ENCODE assay signal across 13 cellular contexts in the genomic region with DNA sequence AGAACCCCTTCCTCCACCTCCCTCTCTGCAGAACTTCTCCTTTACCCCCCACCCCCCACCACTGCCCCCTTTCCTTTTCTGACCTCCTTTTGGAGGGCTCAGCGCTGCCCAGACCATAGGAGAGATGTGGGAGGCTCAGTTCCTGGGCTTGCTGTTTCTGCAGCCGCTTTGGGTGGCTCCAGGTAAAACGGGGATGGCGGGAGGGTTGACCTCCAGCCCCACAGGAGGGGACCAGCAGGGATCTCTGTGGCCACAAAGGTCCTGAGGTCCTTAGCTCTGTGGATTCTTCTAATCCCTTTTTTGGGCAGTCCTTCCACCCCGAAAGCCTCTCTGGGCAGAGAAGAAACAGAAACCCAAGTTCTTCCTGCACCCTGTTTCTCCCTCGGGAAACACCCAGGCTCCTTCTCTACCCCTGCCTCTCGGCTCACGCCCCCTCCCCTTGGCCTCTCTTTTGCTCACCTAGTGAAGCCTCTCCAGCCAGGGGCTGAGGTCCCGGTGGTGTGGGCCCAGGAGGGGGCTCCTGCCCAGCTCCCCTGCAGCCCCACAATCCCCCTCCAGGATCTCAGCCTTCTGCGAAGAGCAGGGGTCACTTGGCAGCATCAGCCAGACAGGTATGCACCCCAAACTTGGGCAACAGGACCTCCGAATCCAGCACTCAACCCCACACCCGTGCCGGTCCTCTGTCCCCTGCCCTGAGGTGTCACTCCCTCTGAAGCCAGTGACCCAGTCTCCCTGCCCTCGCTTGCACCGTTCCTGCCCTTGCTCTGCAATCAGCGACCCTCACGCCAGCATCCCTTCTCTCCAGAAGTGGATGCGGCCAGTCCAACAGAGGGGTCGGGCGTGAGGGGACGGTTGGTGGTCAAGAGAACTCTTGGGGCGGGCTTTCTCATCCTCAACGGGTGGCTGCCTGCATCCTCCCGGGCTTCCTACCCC. TPM values are rescaled to one million over a fixed set of nuclear protein-coding genes. Genes with fewer than 3 reads are reported as not detected.
DNase-seq lines count a peak whose midpoint lies in the region; ATAC-seq, FAIRE-seq and TF ChIP-seq lines count a peak whose summit lies in the region.
"Had no signal": no experiment of that assay in that cellular context is flagged by ENCODE, and none has a peak within 500 bp of the region (broad histone marks: within the 10 kb centered on the region; RNA-seq: fewer than 3 reads in every experiment).

No MANE protein-coding gene starts in this region.

- H2AFZ ChIP-seq in MM.1S (ENCODE audit: low read length): no peak overlapping the region

- no peak for TF ChIP-seq CTCF in 22Rv1 (IDR thresholded peaks at IDR 0.05)
- no peak for TF ChIP-seq CTCF in MM.1S (IDR thresholded peaks at IDR 0.05; ENCODE audit: low read length)

- no peaks in the 10 kb centered on the region for H4K20me1 ChIP-seq in MM.1S (ENCODE audit: insufficient read depth, low read length)

- H3K27me3 Mint-ChIP-seq in activated naive CD8-positive, alpha-beta T cell treated with anti-CD3 and anti-CD28 coated beads for 36 hours: peaks cover 65% of the 10 kb centered on the region

- DNase-seq in GM12891 (ENCODE audit: insufficient read length, low spot score): no peak
- DNase-seq in activated naive CD8-positive, alpha-beta T cell treated with anti-CD3 and anti-CD28 coated beads for 36 hours: no peak
- DNase-seq in EL: no peak
- no peak for DNase-seq in MM.1S
- DNase-seq: midbrain, NCI-H1694, thyroid gland had no signal

- H3K27me3 ChIP-seq in mucosa of stomach (ENCODE audit: control insufficient read depth, insufficient read depth, low read length): peaks cover 7% of the 10 kb centered on the region
- peaks cover 10% of the 10 kb centered on the region; the same call in 1 of the 2 replicates for H3K27me3 ChIP-seq in MM.1S (replicated peaks; ENCODE audit: insufficient read depth, low read length)
- H3K27me3 ChIP-seq: thyroid gland had no signal

- peaks cover 67% of the 10 kb centered on the region for H3K4me1 Mint-ChIP-seq in activated naive CD8-positive, alpha-beta T cell treated with anti-CD3 and anti-CD28 coated beads for 36 hours

- peak; percentile 5 for FAIRE-seq in GM12891 (lab: Jason Lieb, UNC)
- FAIRE-seq: bronchial epithelial cell had no signal

- no peak for TF ChIP-seq POLR2A in GM12891 (IDR thresholded peaks at IDR 0.05; ENCODE audit: low read depth, low read length)

- H3K9ac ChIP-seq in mucosa of stomach (ENCODE audit: low read length) (peak overlapping the region; percentile 38), MM.1S (ENCODE audit: low read length) (no peak overlapping the region)

- H3K4me1 ChIP-seq in mucosa of stomach (ENCODE audit: control insufficient read depth, insufficient read depth, low read length) (peaks cover 60% of the 10 kb centered on the region), MM.1S (ENCODE audit: low read length) (peaks cover 11% of the 10 kb centered on the region; the same call in 1 of the 2 replicates)

- H3K9me3 Mint-ChIP-seq in activated naive CD8-positive, alpha-beta T cell treated with anti-CD3 and anti-CD28 coated beads for 36 hours: no peaks in the 10 kb centered on the region

- peak overlapping the region; percentile 86 for H3K27ac Mint-ChIP-seq in activated naive CD8-positive, alpha-beta T cell treated with anti-CD3 and anti-CD28 coated beads for 36 hours

- H3K9me2 ChIP-seq in MM.1S (replicated peaks; ENCODE audit: insufficient read depth, low read length): no peaks in the 10 kb centered on the region

- H3F3A ChIP-seq in MM.1S (ENCODE audit: insufficient read depth, low read length): 0 out of 2 replicates have a peak, but pooled peaks cover 5% of the 10 kb centered on the region

- H3K4me2 ChIP-seq in MM.1S (ENCODE audit: low read depth, low read length): no peak overlapping the region

- peaks cover 46% of the 10 kb centered on the region for H3K36me3 Mint-ChIP-seq in activated naive CD8-positive, alpha-beta T cell treated with anti-CD3 and anti-CD28 coated beads for 36 hours

- H3K79me2 ChIP-seq in MM.1S (ENCODE audit: low read length): no peaks in the 10 kb centered on the region

- peak overlapping the region; percentile 99; the same call in 1 of the 2 replicates for H3K27ac ChIP-seq in 22Rv1
- H3K27ac ChIP-seq in MM.1S (ENCODE audit: low read length): no peak overlapping the region
- H3K27ac ChIP-seq: thyroid gland had no signal

- peak overlapping the region; percentile 91 for H3K4me3 Mint-ChIP-seq in activated naive CD8-positive, alpha-beta T cell treated with anti-CD3 and anti-CD28 coated beads for 36 hours

- H3K4me3 ChIP-seq in mucosa of stomach (ENCODE audit: low read length) (no peak overlapping the region), MM.1S (ENCODE audit: low read length) (no peak overlapping the region)
- H3K4me3 ChIP-seq: thyroid gland had no signal

- H3K9me3 ChIP-seq in mucosa of stomach (ENCODE audit: control insufficient read depth, low read length) (no peaks in the 10 kb centered on the region), MM.1S (replicated peaks; ENCODE audit: insufficient read depth, low read length) (no peaks in the 10 kb centered on the region)
- H3K9me3 ChIP-seq: thyroid gland had no signal

- H3K36me3 ChIP-seq in mucosa of stomach (ENCODE audit: control insufficient read depth, insufficient read depth, low read length) (no peaks in the 10 kb centered on the region), MM.1S (replicated peaks; ENCODE audit: insufficient read depth, low read length) (no peaks in the 10 kb centered on the region)

- no peak for ATAC-seq in GM18511 (IDR thresholded peaks at IDR 0.05; ENCODE audit: unreplicated experiment)
- ATAC-seq in GM21360 (IDR thresholded peaks at IDR 0.05; ENCODE audit: unreplicated experiment): no peak
- ATAC-seq: HCT116 had no signal

TF ChIP-seq in GM12891, 5 proteins besides CTCF, POLR2A, EP300 and RAD21:
- TF ChIP-seq POU2F2 (IDR thresholded peaks at IDR 0.05; ENCODE audit: low read depth, low read length) (no peak), SPI1 (IDR thresholded peaks at IDR 0.05; ENCODE audit: low read depth, low read length) (no peak), TAF1 (IDR thresholded peaks at IDR 0.05; ENCODE audit: low read depth, low read length) (no peak), PAX5 (IDR thresholded peaks at IDR 0.05; ENCODE audit: insufficient read depth, low read length, severe bottlenecking) (no peak), POLR2AphosphoS5 (IDR thresholded peaks at IDR 0.05; ENCODE audit: low read depth, low read length) (no peak)

RNA-seq across cellular contexts. Expression of gene LAG3, which starts 0.7 kb away (rescaled TPM):
- polyA plus RNA-seq in GM12891 (2012; ENCODE audit: low read depth, missing spikeins): 1.4 TPM
- total RNA-seq in activated naive CD8-positive, alpha-beta T cell treated with anti-CD3 and anti-CD28 coated beads for 36 hours: 10 to 100 TPM; 64.8 to 67.7 TPM
- total RNA-seq: bronchial epithelial cell had no signal

RNA-seq across cellular contexts. Expression of gene PTMS, which starts 6.8 kb away (rescaled TPM):
- 58.6 TPM for polyA plus RNA-seq in GM12891 (2012; ENCODE audit: low read depth, missing spikeins)
- total RNA-seq in activated naive CD8-positive, alpha-beta T cell treated with anti-CD3 and anti-CD28 coated beads for 36 hours: 10 to 100 TPM; 23.3 to 25.1 TPM

RNA-seq across cellular contexts. Expression of gene CD4, which starts 16.3 kb away (rescaled TPM):
- polyA plus RNA-seq in GM12891 (2012; ENCODE audit: low read depth, missing spikeins): 15.3 TPM
- 1 to 10 TPM; 2.2 to 2.5 TPM for total RNA-seq in activated naive CD8-positive, alpha-beta T cell treated with anti-CD3 and anti-CD28 coated beads for 36 hours
- total RNA-seq: bronchial epithelial cell had no signal

RNA-seq across cellular contexts. Expression of gene MLF2, which starts 20.1 kb away (rescaled TPM):
- 112 TPM for polyA plus RNA-seq in GM12891 (2012; ENCODE audit: low read depth, missing spikeins)
- 100 to 1,000 TPM; 134 to 141 TPM for total RNA-seq in activated naive CD8-positive, alpha-beta T cell treated with anti-CD3 and anti-CD28 coated beads for 36 hours

RNA-seq across cellular contexts. Expression of gene GPR162, which starts 48.6 kb away (rescaled TPM):
- polyA plus RNA-seq in GM12891 (2012; ENCODE audit: low read depth, missing spikeins): 0.18 TPM
- total RNA-seq in activated naive CD8-positive, alpha-beta T cell treated with anti-CD3 and anti-CD28 coated beads for 36 hours: under 1 TPM; 0.54 to 0.76 TPM
- total RNA-seq: bronchial epithelial cell had no signal
